In genomic region chr20:38877483-38877882, GRCh38 we compare ENCODE assay signal across 1 cellular context.
TF ChIP-seq lines count a peak whose summit lies in the region.

No MANE protein-coding gene starts in this region.

TF ChIP-seq in K562, 482 proteins besides CTCF, POLR2A, EP300 and RAD21:
- no peak for TF ChIP-seq WHSC1 (IDR thresholded peaks at IDR 0.05; ENCODE audit: low read length)
- TF ChIP-seq YBX1 (IDR thresholded peaks at IDR 0.05), result no peak
- peak; percentile 55 for TF ChIP-seq ZNF316 (IDR thresholded peaks at IDR 0.05)
- 0 out of 2 replicates have a peak, but pooled peaks have one; percentile 10 for TF ChIP-seq MAFK (IDR thresholded peaks at IDR 0.05; ENCODE audit: low read length)
- peak; percentile 27; the same call in 1 of the 2 replicates for TF ChIP-seq C11orf30 (IDR thresholded peaks at IDR 0.05; ENCODE audit: low read depth)
